In the genomic region with DNA sequence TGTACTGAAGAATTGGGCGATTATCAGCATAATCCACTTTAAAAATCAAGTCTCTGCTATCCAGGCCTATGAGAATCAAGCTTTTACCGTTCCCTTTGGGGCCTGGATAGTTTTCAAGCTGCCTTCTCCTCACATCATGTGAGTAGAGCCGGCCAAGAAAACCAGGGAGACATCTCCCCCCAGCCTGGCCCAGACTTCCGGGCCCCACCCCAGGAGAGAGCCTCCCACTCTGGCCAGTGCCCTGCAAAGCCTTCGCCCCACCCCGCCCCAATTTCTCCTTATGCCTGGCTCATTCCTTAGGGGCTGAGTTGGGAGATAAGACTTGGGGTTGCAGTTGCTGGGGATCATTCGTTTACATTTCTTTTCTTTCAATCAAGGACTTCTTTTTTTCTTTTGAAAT, we compare ENCODE assay signal across 24 cellular contexts. TPM values are rescaled to one million over a fixed set of nuclear protein-coding genes. Genes with fewer than 3 reads are reported as not detected.
"Had no signal": no experiment of that assay in that cellular context is flagged by ENCODE, and none has a peak within 500 bp of the region (broad histone marks: within the 10 kb centered on the region; RNA-seq: fewer than 3 reads in every experiment).

No MANE protein-coding gene starts in this region.

- H3K9me3 Mint-ChIP-seq: activated CD4-positive, alpha-beta memory T cell treated with anti-CD3 and anti-CD28 coated beads, Interleukin-2, amount 10 ng/mL, durations not matched to agents 7 days and 5 days had no signal

- H3K27ac Mint-ChIP-seq: activated CD4-positive, alpha-beta memory T cell treated with anti-CD3 and anti-CD28 coated beads, Interleukin-2, amount 10 ng/mL, durations not matched to agents 7 days and 5 days; activated naive CD8-positive, alpha-beta T cell treated with anti-CD3 and anti-CD28 coated beads, Interleukin-2, amount 50 U/mL, for 24 hours; dendritic cell treated with granulocyte-macrophage colony-stimulating factor and Interleukin-4, amounts not matched to agents 40 ng/mL and 50 ng/mL, for 4 days; immature natural killer cell; memory B cell; progenitor cell of endocrine pancreas; stimulated activated naive CD8-positive, alpha-beta T cell treated with anti-CD3 and anti-CD28 coated beads, Interleukin-15, amount 100 ng/mL, for 72 hours; T-helper 17 cell had no signal

- H3K36me3 Mint-ChIP-seq: memory B cell had no signal

- H3K4me3 Mint-ChIP-seq: activated CD4-positive, alpha-beta memory T cell treated with anti-CD3 and anti-CD28 coated beads, Interleukin-2, amount 10 ng/mL, durations not matched to agents 7 days and 5 days; activated naive CD8-positive, alpha-beta T cell treated with anti-CD3 and anti-CD28 coated beads, Interleukin-2, amount 50 U/mL, for 24 hours; dendritic cell treated with granulocyte-macrophage colony-stimulating factor and Interleukin-4, amounts not matched to agents 40 ng/mL and 50 ng/mL, for 4 days; memory B cell; stimulated activated naive CD8-positive, alpha-beta T cell treated with anti-CD3 and anti-CD28 coated beads, Interleukin-15, amount 100 ng/mL, for 72 hours; T-helper 17 cell had no signal

- H3K9me3 ChIP-seq: mucosa of descending colon had no signal

- H3K4me3 ChIP-seq: cardiac muscle cell, mucosa of descending colon had no signal

- H3K27ac ChIP-seq: cardiac muscle cell, tibial nerve had no signal

- H3K36me3 ChIP-seq: cardiac muscle cell, tibial nerve had no signal

- DNase-seq: activated CD4-positive, alpha-beta memory T cell treated with anti-CD3 and anti-CD28 coated beads, Interleukin-2, amount 10 ng/mL, durations not matched to agents 7 days and 5 days; activated CD4-positive, alpha-beta T cell treated with anti-CD3 and anti-CD28 coated beads for 48 hours; activated CD4-positive, CD25-positive, alpha-beta regulatory T cell; activated gamma-delta T cell; activated naive CD4-positive, alpha-beta T cell treated with anti-CD3 and anti-CD28 coated beads, Interleukin-2, amount 50 U/mL, for 16 hours; activated naive CD8-positive, alpha-beta T cell treated with anti-CD3 and anti-CD28 coated beads, Interleukin-2, amount 50 U/mL, for 24 hours; activated T-cell treated with anti-CD3 and anti-CD28 coated beads for 4 hours; effector CD4-positive, alpha-beta T cell; erythroblast; foreskin fibroblast; immature natural killer cell; kidney glomerular epithelial cell; mucosa of descending colon; stimulated activated CD4-positive, alpha-beta T cell treated with anti-CD3 and anti-CD28 coated beads, Interleukin-12 subunit alpha, Interleukin-12 subunit beta, amount 100 ng/mL, for 4 hours; stimulated activated CD4-positive, alpha-beta T cell treated with anti-CD3 and anti-CD28 coated beads, Interleukin-4, amount 100 ng/mL, for 4 hours; stimulated activated naive CD8-positive, alpha-beta T cell treated with anti-CD3 and anti-CD28 coated beads, Interleukin-15, amount 100 ng/mL, for 72 hours; T-helper 17 cell had no signal

- ATAC-seq: activated naive CD8-positive, alpha-beta T cell treated with anti-CD3 and anti-CD28 coated beads, Interleukin-2, amount 50 U/mL, for 24 hours; mucosa of descending colon; stimulated activated naive CD8-positive, alpha-beta T cell treated with anti-CD3 and anti-CD28 coated beads, Interleukin-15, amount 100 ng/mL, for 72 hours; T-helper 17 cell had no signal

- H3K4me1 Mint-ChIP-seq: activated CD4-positive, alpha-beta memory T cell treated with anti-CD3 and anti-CD28 coated beads, Interleukin-2, amount 10 ng/mL, durations not matched to agents 7 days and 5 days; activated naive CD8-positive, alpha-beta T cell treated with anti-CD3 and anti-CD28 coated beads, Interleukin-2, amount 50 U/mL, for 24 hours; memory B cell; stimulated activated naive CD8-positive, alpha-beta T cell treated with anti-CD3 and anti-CD28 coated beads, Interleukin-15, amount 100 ng/mL, for 72 hours; T-helper 17 cell had no signal

RNA-seq across cellular contexts. Expression of a gene that starts 1.4 kb away (rescaled TPM):
- total RNA-seq: fibroblast of lung, osteocyte, T-helper 17 cell had no signal
- polyA plus RNA-seq: fibroblast of lung had no signal
